18 cellular contexts compared by ENCODE assay signal in genomic region chr5:175892401-175892800, GRCh38. TPM values are rescaled to one million over a fixed set of nuclear protein-coding genes. Genes with fewer than 3 reads are reported as not detected.
"Had no signal": no experiment of that assay in that cellular context is flagged by ENCODE, and none has a peak within 500 bp of the region (broad histone marks: within the 10 kb centered on the region; RNA-seq: fewer than 3 reads in every experiment).

No MANE protein-coding gene starts in this region.

- H3K36me3 ChIP-seq: esophagus muscularis mucosa, lower lobe of right lung had no signal

- H3K9me3 ChIP-seq: esophagus muscularis mucosa, lower lobe of right lung had no signal

- H3K27ac ChIP-seq: esophagus muscularis mucosa, lower lobe of right lung, skin epidermis had no signal

- H3K4me3 ChIP-seq: esophagus muscularis mucosa, lower lobe of right lung, skin epidermis had no signal

- H3K4me1 ChIP-seq: lower lobe of right lung had no signal

- DNase-seq: activated CD4-positive, alpha-beta T cell treated with anti-CD3 and anti-CD28 coated beads, Interleukin-2, amount 50 U/mL, for 1 hour; activated CD4-positive, CD25-positive, alpha-beta regulatory T cell treated with anti-CD3 and anti-CD28 coated beads, Interleukin-2, amount 50 U/mL, for 72 hours; activated CD8-positive, alpha-beta memory T cell treated with anti-CD3 and anti-CD28 coated beads, Interleukin-2, amount 50 U/mL, for 4 hours; activated effector memory CD4-positive, alpha-beta T cell treated with Interleukin-2 at 50 U/mL for 16 hours; activated T-cell treated with anti-CD3 and anti-CD28 coated beads, Interleukin-2, amount 50 U/mL, for 4 hours; effector CD8-positive, alpha-beta T cell; islet precursor cell; lower lobe of right lung; nucleus accumbens; retina; stimulated activated naive CD8-positive, alpha-beta T cell treated with anti-CD3 and anti-CD28 coated beads, Interleukin-15, amount 100 ng/mL, for 72 hours; T1000 had no signal

- FAIRE-seq: bronchial epithelial cell, endothelial cell of umbilical vein had no signal

RNA-seq across cellular contexts. Expression of gene CPLX2, which starts 21.0 kb away (rescaled TPM):
- total RNA-seq: bronchial epithelial cell; endothelial cell of umbilical vein; posterior vena cava; T-helper 1 cell treated with Interleukin-12 subunit alpha and Interleukin-12 subunit beta and Interleukin-4 antibody, amounts not matched to agents 30 ng/mL and 1 ng/mL, for 36 hours had no signal
- polyA plus RNA-seq: endothelial cell of umbilical vein had no signal
